Comparison of ENCODE assay signal across 8 cellular contexts in genomic region chr5:102762095-102762534, GRCh38. TPM values are rescaled to one million over a fixed set of nuclear protein-coding genes. Genes with fewer than 3 reads are reported as not detected.
A peak's percentile ranks its signal among the peaks of the same experiment; 100 is the strongest.
DNase-seq lines count a peak whose midpoint lies in the region; ATAC-seq and TF ChIP-seq lines count a peak whose summit lies in the region.

No MANE protein-coding gene starts in this region.

- no peaks in the 10 kb centered on the region for H3K9me3 ChIP-seq in uterus

- DNase-seq in caudate nucleus (lab: John Stamatoyannopoulos, UW) (no peak), skeletal muscle cell (ENCODE audit: low read depth) (peak; percentile 40), uterus (no peak), NCI-H2081 treated with DMSO at 0.1 percent for 48 hours (lab: John Stamatoyannopoulos, UW) (no peak)
- no peak for DNase-seq in stimulated activated CD8-positive, alpha-beta memory T cell treated with anti-CD3 and anti-CD28 coated beads, Interleukin-4, amount 100 ng/mL, for 48 hours

- TF ChIP-seq CTCF in uterus (IDR thresholded peaks at IDR 0.05): no peak

- H3K4me1 ChIP-seq in uterus: no peaks in the 10 kb centered on the region

- no peaks in the 10 kb centered on the region for H3K27me3 ChIP-seq in uterus

- no peak overlapping the region for H3K4me3 ChIP-seq in skeletal muscle cell (ENCODE audit: low read depth, low read length)
- no peak overlapping the region for H3K4me3 ChIP-seq in uterus

- intact Hi-C loops in uterus (cut with DNase I; ENCODE audit: low total_unique reads): no loop called here

- no peaks in the 10 kb centered on the region for H3K36me3 ChIP-seq in uterus

- peak overlapping the region; percentile 8 for H3K27ac ChIP-seq in caudate nucleus (ENCODE audit: low read depth, low read length)
- peak overlapping the region in 1 of 2 donors; percentile 11 for H3K27ac ChIP-seq in uterus

- ATAC-seq in GM18499 (IDR thresholded peaks at IDR 0.05; ENCODE audit: insufficient read depth, unreplicated experiment) (peak; percentile 67), GM21526 (IDR thresholded peaks at IDR 0.05; ENCODE audit: low FRiP score, unreplicated experiment) (peak; percentile 73), HG03575 (IDR thresholded peaks at IDR 0.05; ENCODE audit: extremely low read depth, insufficient number of reproducible peaks, low FRiP score, unreplicated experiment) (peak; percentile 53)

- TF ChIP-seq POLR2A in uterus (IDR thresholded peaks at IDR 0.05): no peak

RNA-seq across cellular contexts. Expression of gene PAM, which starts 7.0 kb away (rescaled TPM):
- 100 to 1,000 TPM; 101 to 502 (median 168) TPM for total RNA-seq in uterus
